In the genomic region with DNA sequence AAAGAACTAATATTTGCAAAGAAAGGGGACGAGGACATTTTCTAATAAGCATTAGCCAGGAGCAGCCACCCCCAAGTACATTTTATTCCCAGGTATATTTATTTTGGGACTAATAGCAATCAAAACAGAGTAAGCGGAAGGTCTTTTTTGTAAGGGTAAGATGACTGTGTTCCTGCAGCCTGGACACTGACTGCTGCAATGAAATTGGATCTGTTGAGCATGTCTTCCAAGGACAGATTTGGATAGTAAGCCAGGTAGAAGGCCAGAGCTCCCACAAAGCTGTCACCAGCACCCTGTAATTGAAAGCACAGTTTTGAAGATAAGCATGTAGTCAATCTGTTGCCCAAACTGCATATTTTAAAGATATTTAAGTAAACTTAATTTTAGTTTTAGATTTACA, we compare ENCODE assay signal across 1 cellular context.
TF ChIP-seq lines count a peak whose summit lies in the region.

No MANE protein-coding gene starts in this region.

TF ChIP-seq in SK-N-SH, 30 proteins besides CTCF, POLR2A, EP300 and RAD21:
- TF ChIP-seq POLR2AphosphoS5 (IDR thresholded peaks at IDR 0.05; ENCODE audit: low read depth, low read length) (peak; percentile 9), CHD2 (IDR thresholded peaks at IDR 0.05; ENCODE audit: low read length, partially characterized antibody) (no peak)
